In the genomic region with DNA sequence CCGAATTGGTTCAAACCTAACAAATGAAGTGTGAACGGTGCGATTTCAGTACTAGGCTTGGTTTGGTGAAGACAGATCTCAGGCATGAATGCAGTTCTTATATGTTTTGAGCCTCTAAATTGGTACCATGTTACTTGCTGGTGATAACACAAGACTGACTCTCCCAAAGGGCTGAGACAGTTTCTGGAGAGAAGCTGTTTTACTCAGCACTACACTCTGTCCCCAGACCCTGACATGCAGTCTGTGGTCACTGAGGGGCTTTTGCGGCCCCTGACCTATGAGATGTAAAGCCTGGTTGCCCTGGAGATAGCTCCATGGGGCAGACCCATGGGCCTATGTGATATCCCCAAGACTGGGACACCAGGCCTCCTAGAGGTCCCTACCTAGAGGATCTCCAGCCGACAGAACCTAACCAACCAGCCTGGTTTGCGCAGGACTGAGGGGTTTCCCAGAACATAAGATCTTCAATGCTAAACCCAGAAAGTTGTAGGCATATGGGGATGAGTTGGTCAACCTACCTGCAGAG, we compare ENCODE assay signal across 1 cellular context.
TF ChIP-seq lines count a peak whose summit lies in the region.

No MANE protein-coding gene starts in this region.

TF ChIP-seq in GM12878, 131 proteins besides CTCF, POLR2A, EP300 and RAD21:
- TF ChIP-seq TCF3 (IDR thresholded peaks at IDR 0.05; ENCODE audit: borderline replicate concordance, insufficient read depth, low read depth, low read length) (no peak), FOS (IDR thresholded peaks at IDR 0.05; ENCODE audit: borderline replicate concordance, extremely low read depth, insufficient read length) (no peak), ZNF274 (IDR thresholded peaks at IDR 0.05; ENCODE audit: insufficient read depth, insufficient read length) (no peak), STAT1 (conservative IDR thresholded peaks at IDR 0.05) (no peak), TARDBP (IDR thresholded peaks at IDR 0.05; ENCODE audit: borderline replicate concordance) (no peak), SPI1 (IDR thresholded peaks at IDR 0.05; ENCODE audit: borderline replicate concordance, insufficient read depth, low read depth, low read length) (no peak)
TF ChIP-seq in GM12878: peak in this region for 0.
